In the genomic region with DNA sequence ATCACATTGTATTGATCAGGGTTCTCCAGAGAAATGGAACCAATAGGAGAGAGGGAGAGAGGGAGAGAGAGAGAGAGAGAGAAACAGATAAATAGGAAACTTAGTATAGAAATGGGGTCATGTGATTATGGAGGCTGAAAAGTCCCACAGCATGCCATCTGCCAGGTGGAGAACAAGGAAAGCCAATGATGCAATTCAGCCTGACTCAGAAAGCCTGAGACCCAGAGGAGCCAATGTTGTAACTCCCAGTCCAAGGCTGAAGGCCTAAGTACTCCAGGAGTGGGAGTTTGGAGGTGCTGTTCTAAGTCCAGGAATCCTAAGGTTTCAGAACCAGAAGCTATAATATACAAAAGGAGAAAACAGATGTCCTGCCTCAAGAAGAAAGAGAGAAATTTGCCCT, we compare ENCODE assay signal across 22 cellular contexts.
"Had no signal": no experiment of that assay in that cellular context is flagged by ENCODE, and none has a peak within 500 bp of the region (broad histone marks: within the 10 kb centered on the region; RNA-seq: fewer than 3 reads in every experiment).

No MANE protein-coding gene starts in this region.

- ATAC-seq: left lobe of liver had no signal

- H3K9me3 ChIP-seq: transverse colon, uterus had no signal

- H3K27ac ChIP-seq: ascending aorta, suprapubic skin, transverse colon, uterus, VCaP had no signal

- H3K4me3 ChIP-seq: ascending aorta, lung, suprapubic skin, transverse colon, uterus had no signal

- H3K36me3 ChIP-seq: ascending aorta, suprapubic skin, transverse colon, uterus had no signal

- H3K4me1 ChIP-seq: ascending aorta, suprapubic skin, uterus had no signal

- DNase-seq: activated CD4-positive, alpha-beta T cell treated with anti-CD3 and anti-CD28 coated beads, Interleukin-2, amount 50 U/mL, for 1 hour; activated CD4-positive, CD25-positive, alpha-beta regulatory T cell treated with anti-CD3 and anti-CD28 coated beads, Interleukin-2, amount 50 U/mL, for 72 hours; activated CD8-positive, alpha-beta memory T cell treated with anti-CD3 and anti-CD28 coated beads, Interleukin-2, amount 50 U/mL, for 48 hours; activated effector memory CD4-positive, alpha-beta T cell treated with Interleukin-2 at 50 U/mL for 16 hours; activated naive CD4-positive, alpha-beta T cell treated with anti-CD3 and anti-CD28 coated beads, Interleukin-2, amount 50 U/mL, for 16 hours; activated T-cell treated with anti-CD3 and anti-CD28 coated beads, Interleukin-2, amount 50 U/mL, for 48 hours; effector CD8-positive, alpha-beta T cell; head of caudate nucleus; kidney; midbrain; nucleus accumbens; posterior cingulate gyrus; stimulated activated CD4-positive, alpha-beta T cell treated with anti-CD3 and anti-CD28 coated beads, Interleukin-12 subunit alpha, Interleukin-12 subunit beta, amount 100 ng/mL, for 4 hours; stimulated activated CD4-positive, alpha-beta T cell treated with anti-CD3 and anti-CD28 coated beads, Interleukin-1b, Interleukin-23, amount 100 ng/mL, for 48 hours; stimulated activated CD8-positive, alpha-beta memory T cell treated with anti-CD3 and anti-CD28 coated beads, Interleukin-4, amount 100 ng/mL, for 48 hours; transverse colon; uterus had no signal

- H3K27me3 ChIP-seq: ascending aorta, suprapubic skin, transverse colon, uterus had no signal
